9 cellular contexts compared by ENCODE assay signal in the genomic region with DNA sequence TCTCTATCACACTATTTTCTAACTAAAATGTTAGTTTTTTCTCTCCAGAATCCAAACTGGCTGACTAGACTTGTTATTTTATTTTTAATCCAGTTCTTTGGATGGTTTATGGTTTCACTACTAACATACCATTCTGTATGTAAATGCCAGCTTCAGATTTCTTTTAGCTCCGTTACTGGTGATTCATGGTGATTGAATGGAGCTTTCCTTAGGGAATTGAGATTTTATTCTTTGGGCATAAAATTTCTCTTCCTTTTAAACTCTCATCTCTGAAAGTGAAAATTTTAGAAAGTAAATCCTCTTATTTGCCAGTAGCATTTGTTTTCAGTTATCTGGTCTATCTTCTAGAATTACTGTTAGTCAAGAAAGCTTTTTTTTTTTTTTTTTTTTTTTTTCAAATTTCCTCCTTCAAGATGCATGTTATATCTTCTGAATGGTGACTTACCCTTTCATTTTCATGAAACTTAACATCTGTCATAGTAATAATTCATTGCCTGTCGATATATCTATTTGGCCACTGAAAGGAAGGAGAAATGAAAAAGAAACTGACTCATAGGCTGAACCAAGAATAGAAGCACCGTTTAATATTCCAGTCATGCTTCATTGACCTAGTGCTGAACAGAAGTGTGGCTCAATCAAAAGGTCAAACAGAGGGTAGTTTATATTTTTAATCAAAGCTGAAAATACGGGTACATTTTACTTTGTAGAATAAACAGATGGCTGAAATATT. TPM values are rescaled to one million over a fixed set of nuclear protein-coding genes. Genes with fewer than 3 reads are reported as not detected.
DNase-seq lines count a peak whose midpoint lies in the region; ATAC-seq, FAIRE-seq and TF ChIP-seq lines count a peak whose summit lies in the region.
"Had no signal": no experiment of that assay in that cellular context is flagged by ENCODE, and none has a peak within 500 bp of the region (broad histone marks: within the 10 kb centered on the region; RNA-seq: fewer than 3 reads in every experiment).

No MANE protein-coding gene starts in this region.

- FAIRE-seq in GM12892 (lab: Jason Lieb, UNC) = peak; percentile 76

- no peak overlapping the region for H3K4me3 ChIP-seq in MG63

- ATAC-seq in GM21447 (IDR thresholded peaks at IDR 0.05; ENCODE audit: unreplicated experiment) (peak; percentile 82), HG03575 (IDR thresholded peaks at IDR 0.05; ENCODE audit: extremely low read depth, insufficient number of reproducible peaks, low FRiP score, unreplicated experiment) (peak; percentile 80)

- no peak for TF ChIP-seq CTCF in brain (conservative IDR thresholded peaks at IDR 0.05)

- H3K4me3 Mint-ChIP-seq in brain = peak overlapping the region in 2 of 5 experiments; percentile 50 to 68

- no peaks in the 10 kb centered on the region for H3K27me3 Mint-ChIP-seq in brain

- peaks cover 57% of the 10 kb centered on the region for H3K4me1 Mint-ChIP-seq in brain

- no peak for DNase-seq in GM12892 (ENCODE audit: insufficient read length)
- no peak for DNase-seq in NCI-H226
- no peak for DNase-seq in HK-2 (ENCODE audit: unreplicated experiment)
- DNase-seq in RKO (ENCODE audit: low spot score) = no peak
- no peak for DNase-seq in MG63

- no peaks in the 10 kb centered on the region for H3K36me3 Mint-ChIP-seq in brain

- no peak for TF ChIP-seq POLR2A in GM12892 (IDR thresholded peaks at IDR 0.05; ENCODE audit: low read depth, low read length)

- no peaks in the 10 kb centered on the region for H3K36me3 ChIP-seq in MG63

- H3K9me3 ChIP-seq in MG63 = no peaks in the 10 kb centered on the region

- no peaks in the 10 kb centered on the region for H3K9me3 Mint-ChIP-seq in brain

- H3K27me3 ChIP-seq in MG63 = no peaks in the 10 kb centered on the region

- H3K27ac Mint-ChIP-seq in brain = peak overlapping the region in 3 of 5 experiments; percentile 26 to 83 (median 65)

RNA-seq across cellular contexts. Expression of a gene that starts 6.4 kb away (rescaled TPM):
- 8.5 TPM for polyA plus RNA-seq in GM12892 (2012; ENCODE audit: missing spikeins)
- 25.1 TPM for polyA plus RNA-seq in brain (ENCODE audit: insufficient read depth, low read depth, low replicate concordance)
- 5.4 and 6.4 TPM in 2 replicates for total RNA-seq in MG63 (2014; rRNA removed; shearing (Covaris generic); ENCODE audit: low replicate concordance)

RNA-seq across cellular contexts. Expression of a gene that starts 29.3 kb away (rescaled TPM):
- polyA plus RNA-seq in GM12892 (2012; ENCODE audit: missing spikeins) = 28.5 TPM
- polyA plus RNA-seq in brain (ENCODE audit: insufficient read depth, low read depth, low replicate concordance) = 31.7 TPM
- 5.0 and 5.8 TPM in 2 replicates for total RNA-seq in MG63 (2014; rRNA removed; shearing (Covaris generic); ENCODE audit: low replicate concordance)

RNA-seq across cellular contexts. Expression of a gene that starts 46.8 kb away (rescaled TPM):
- not detected for polyA plus RNA-seq in GM12892 (2012; ENCODE audit: missing spikeins)
- polyA plus RNA-seq in brain (ENCODE audit: insufficient read depth, low read depth, low replicate concordance) = not detected
- not detected in 2 replicates for total RNA-seq in MG63 (2014; rRNA removed; shearing (Covaris generic); ENCODE audit: low replicate concordance)
- total RNA-seq: kidney epithelial cell had no signal
